11 cellular contexts compared by ENCODE assay signal in the genomic region with DNA sequence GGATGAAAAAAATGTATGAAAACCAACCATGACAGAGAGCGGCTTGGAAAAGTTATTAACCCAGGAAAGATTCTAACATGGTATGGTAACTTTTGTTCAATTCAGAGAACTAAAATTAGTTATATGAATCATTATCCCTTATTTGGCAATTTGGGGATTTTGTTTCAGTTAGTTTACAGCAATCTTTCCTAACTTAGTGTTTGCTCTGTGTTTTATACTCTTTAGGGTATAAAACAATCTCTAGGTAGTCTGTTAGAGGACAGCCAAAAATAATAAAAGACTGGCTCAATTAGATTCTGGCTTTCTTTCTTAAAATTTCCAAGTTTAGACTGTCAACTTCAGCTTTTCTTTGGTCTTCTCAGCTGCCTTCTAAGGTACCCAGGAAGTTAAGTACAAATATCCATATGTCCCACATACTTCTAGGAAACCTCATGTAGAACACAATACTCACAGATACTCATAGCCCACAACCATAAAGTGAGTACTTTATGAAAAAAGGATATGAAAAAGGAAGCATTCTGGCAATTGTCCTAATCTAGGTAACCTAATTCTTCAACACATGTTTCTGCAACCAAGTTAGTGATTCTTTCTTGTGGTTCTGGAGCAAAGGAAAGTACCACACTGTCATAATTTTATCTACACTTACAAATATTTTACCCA.
A peak's percentile ranks its signal among the peaks of the same experiment; 100 is the strongest.
DNase-seq lines count a peak whose midpoint lies in the region; ATAC-seq, FAIRE-seq and TF ChIP-seq lines count a peak whose summit lies in the region.
"Had no signal": no experiment of that assay in that cellular context is flagged by ENCODE, and none has a peak within 500 bp of the region (broad histone marks: within the 10 kb centered on the region; RNA-seq: fewer than 3 reads in every experiment).

No MANE protein-coding gene starts in this region.

- no peaks in the 10 kb centered on the region for H3K4me1 Mint-ChIP-seq in activated naive CD4-positive, alpha-beta T cell treated with anti-CD3 and anti-CD28 coated beads, Interleukin-2, amount 10 ng/mL, durations not matched to agents 7 days and 5 days

- peaks cover 3% of the 10 kb centered on the region for H3K9me3 Mint-ChIP-seq in activated naive CD4-positive, alpha-beta T cell treated with anti-CD3 and anti-CD28 coated beads, Interleukin-2, amount 10 ng/mL, durations not matched to agents 7 days and 5 days

- peak overlapping the region in 1 of 10 experiments; percentile 0; a peak in 1 of 20 replicates for H3K4me3 ChIP-seq in BLaER1 treated with 17β-estradiol and CSF1 and Interleukin-3, amounts not matched to agents 10 nM and 100 nM

- TF ChIP-seq CTCF in foreskin keratinocyte (conservative IDR thresholded peaks at IDR 0.05): no peak

- H3K4me2 ChIP-seq in BLaER1 treated with 17β-estradiol and CSF1 and Interleukin-3, amounts not matched to agents 10 nM and 100 nM: peak overlapping the region; percentile 52 to 83 (median 67); a peak in 21 of 22 replicates

- DNase-seq in M059J (ENCODE audit: low read depth): peak; percentile 6
- no peak for DNase-seq in foreskin keratinocyte
- no peak for DNase-seq in activated naive CD4-positive, alpha-beta T cell treated with anti-CD3 and anti-CD28 coated beads, Interleukin-2, amount 10 ng/mL, durations not matched to agents 7 days and 5 days
- no peak for DNase-seq in urothelium cell line (ENCODE audit: low spot score)
- DNase-seq: aorta, foreskin melanocyte, KG1 had no signal

- no peak overlapping the region for H3K27ac Mint-ChIP-seq in activated naive CD4-positive, alpha-beta T cell treated with anti-CD3 and anti-CD28 coated beads, Interleukin-2, amount 10 ng/mL, durations not matched to agents 7 days and 5 days

- FAIRE-seq in urothelium cell line (lab: Jason Lieb, UNC): no peak

- H3K4me1 ChIP-seq in BLaER1 treated with 17β-estradiol and CSF1 and Interleukin-3, amounts not matched to agents 10 nM and 100 nM: peaks cover 26 to 47% (median 38%) of the 10 kb centered on the region in 10 experiments
- peaks cover 15% of the 10 kb centered on the region for H3K4me1 ChIP-seq in foreskin keratinocyte

- peak overlapping the region in 10 of 11 experiments; percentile 7 to 73 (median 64); a peak in 20 of 22 replicates for H3K27ac ChIP-seq in BLaER1 treated with 17β-estradiol and CSF1 and Interleukin-3, amounts not matched to agents 10 nM and 100 nM
- H3K27ac ChIP-seq in foreskin keratinocyte: peak overlapping the region; percentile 70

- peaks cover 0 to 32% (median 4%) of the 10 kb centered on the region in 11 experiments; a peak in 12 of 22 replicates for H3K36me3 ChIP-seq in BLaER1 treated with 17β-estradiol and CSF1 and Interleukin-3, amounts not matched to agents 10 nM and 100 nM

- peak overlapping the region in 5 of 11 experiments; percentile 18 to 45 (median 32); a peak in 6 of 22 replicates for H3K9ac ChIP-seq in BLaER1 treated with 17β-estradiol and CSF1 and Interleukin-3, amounts not matched to agents 10 nM and 100 nM

- H3K36me3 Mint-ChIP-seq in activated naive CD4-positive, alpha-beta T cell treated with anti-CD3 and anti-CD28 coated beads, Interleukin-2, amount 10 ng/mL, durations not matched to agents 7 days and 5 days: no peaks in the 10 kb centered on the region

- H3K4me3 Mint-ChIP-seq in activated naive CD4-positive, alpha-beta T cell treated with anti-CD3 and anti-CD28 coated beads, Interleukin-2, amount 10 ng/mL, durations not matched to agents 7 days and 5 days: no peak overlapping the region

- H3K27me3 ChIP-seq in BLaER1 treated with 17β-estradiol and CSF1 and Interleukin-3, amounts not matched to agents 10 nM and 100 nM: no peaks in the 10 kb centered on the region
- H3K27me3 ChIP-seq in foreskin keratinocyte: no peaks in the 10 kb centered on the region

- peaks cover 8 to 34% (median 21%) of the 10 kb centered on the region in 11 experiments; a peak in 20 of 22 replicates for H3K9me3 ChIP-seq in BLaER1 treated with 17β-estradiol and CSF1 and Interleukin-3, amounts not matched to agents 10 nM and 100 nM (replicated peaks in 1 of 11)

- H4K20me1 ChIP-seq in BLaER1 treated with 17β-estradiol and CSF1 and Interleukin-3, amounts not matched to agents 10 nM and 100 nM: no peaks in the 10 kb centered on the region

- CTCF ChIA-PET in activated naive CD4-positive, alpha-beta T cell treated with anti-CD3 and anti-CD28 coated beads, Interleukin-2, amount 10 ng/mL, durations not matched to agents 7 days and 5 days (lab: Charles Lee): no interaction called here

- ATAC-seq in GM21529 (IDR thresholded peaks at IDR 0.05; ENCODE audit: unreplicated experiment) (peak; percentile 41), foreskin keratinocyte (peak; percentile 44), HG03175 (IDR thresholded peaks at IDR 0.05; ENCODE audit: unreplicated experiment) (no peak), GM18519 (IDR thresholded peaks at IDR 0.05; ENCODE audit: low FRiP score, unreplicated experiment) (no peak)

- no peaks in the 10 kb centered on the region for H3K27me3 Mint-ChIP-seq in activated naive CD4-positive, alpha-beta T cell treated with anti-CD3 and anti-CD28 coated beads, Interleukin-2, amount 10 ng/mL, durations not matched to agents 7 days and 5 days

Comparison
In these comparisons a context has a peak if more than half of its experiments do, and no peak if none do; other contexts are left out.
1. ATAC-seq: peak in GM21529 (single experiment) and foreskin keratinocyte (single experiment); none in HG03175 (single experiment) and GM18519 (single experiment).